1 cellular context compared by ENCODE assay signal in the genomic region with DNA sequence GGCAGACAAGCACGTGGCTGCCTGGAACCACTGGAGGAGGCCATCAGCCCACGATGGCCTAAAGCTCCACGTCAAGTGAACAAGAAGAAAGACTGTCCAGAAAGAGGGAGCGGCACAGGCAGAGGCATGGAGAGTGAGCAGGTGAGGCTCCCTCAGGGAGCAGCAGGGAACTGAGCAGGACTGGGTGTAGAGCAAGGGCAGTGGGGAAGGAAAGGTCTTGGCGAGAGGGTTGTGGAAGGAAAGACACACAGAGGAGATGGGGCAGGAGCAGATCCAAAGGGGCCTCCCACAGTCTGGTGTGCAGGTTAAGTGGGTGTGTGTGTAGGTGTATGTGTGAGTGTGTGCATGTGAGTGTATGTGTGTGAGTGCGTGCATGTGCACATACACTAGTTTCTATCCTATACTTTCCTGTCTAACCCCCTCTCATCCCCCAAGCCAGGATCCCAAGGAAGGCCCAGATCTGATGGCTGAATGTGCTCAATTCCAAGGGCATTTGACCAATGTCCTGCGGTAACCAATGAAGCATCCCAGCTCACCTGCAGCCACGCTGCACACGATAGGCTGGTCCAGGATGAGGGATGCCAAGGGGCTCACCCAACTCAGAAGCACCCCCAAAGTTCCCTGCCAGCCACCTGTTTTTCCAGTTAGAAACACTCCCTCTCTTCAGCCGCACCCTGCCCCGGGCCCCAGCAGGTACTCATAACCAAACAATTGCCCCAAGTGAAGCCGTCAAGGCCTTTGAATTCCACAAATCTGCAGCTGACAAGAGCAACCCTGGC.
TF ChIP-seq lines count a peak whose summit lies in the region.

No MANE protein-coding gene starts in this region.

TF ChIP-seq in HEK293, 187 proteins besides CTCF, POLR2A, EP300 and RAD21 (continued from another document):
- TF ChIP-seq, protein P1, sequence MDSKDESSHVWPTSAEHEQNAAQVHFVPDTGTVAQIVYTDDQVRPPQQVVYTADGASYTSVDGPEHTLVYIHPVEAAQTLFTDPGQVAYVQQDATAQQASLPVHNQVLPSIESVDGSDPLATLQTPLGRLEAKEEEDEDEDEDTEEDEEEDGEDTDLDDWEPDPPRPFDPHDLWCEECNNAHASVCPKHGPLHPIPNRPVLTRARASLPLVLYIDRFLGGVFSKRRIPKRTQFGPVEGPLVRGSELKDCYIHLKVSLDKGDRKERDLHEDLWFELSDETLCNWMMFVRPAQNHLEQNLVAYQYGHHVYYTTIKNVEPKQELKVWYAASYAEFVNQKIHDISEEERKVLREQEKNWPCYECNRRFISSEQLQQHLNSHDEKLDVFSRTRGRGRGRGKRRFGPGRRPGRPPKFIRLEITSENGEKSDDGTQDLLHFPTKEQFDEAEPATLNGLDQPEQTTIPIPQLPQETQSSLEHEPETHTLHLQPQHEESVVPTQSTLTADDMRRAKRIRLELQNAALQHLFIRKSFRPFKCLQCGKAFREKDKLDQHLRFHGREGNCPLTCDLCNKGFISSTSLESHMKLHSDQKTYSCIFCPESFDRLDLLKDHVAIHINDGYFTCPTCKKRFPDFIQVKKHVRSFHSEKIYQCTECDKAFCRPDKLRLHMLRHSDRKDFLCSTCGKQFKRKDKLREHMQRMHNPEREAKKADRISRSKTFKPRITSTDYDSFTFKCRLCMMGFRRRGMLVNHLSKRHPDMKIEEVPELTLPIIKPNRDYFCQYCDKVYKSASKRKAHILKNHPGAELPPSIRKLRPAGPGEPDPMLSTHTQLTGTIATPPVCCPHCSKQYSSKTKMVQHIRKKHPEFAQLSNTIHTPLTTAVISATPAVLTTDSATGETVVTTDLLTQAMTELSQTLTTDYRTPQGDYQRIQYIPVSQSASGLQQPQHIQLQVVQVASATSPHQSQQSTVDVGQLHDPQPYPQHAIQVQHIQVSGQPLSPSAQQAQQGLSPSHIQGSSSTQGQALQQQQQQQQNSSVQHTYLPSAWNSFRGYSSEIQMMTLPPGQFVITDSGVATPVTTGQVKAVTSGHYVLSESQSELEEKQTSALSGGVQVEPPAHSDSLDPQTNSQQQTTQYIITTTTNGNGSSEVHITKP (tag by site-specific recombination; IDR thresholded peaks at IDR 0.05): no peak
- no peak for TF ChIP-seq ZNF514 (tag by site-specific recombination; IDR thresholded peaks at IDR 0.05)
- no peak for TF ChIP-seq ZNF529 (tag by site-specific recombination; IDR thresholded peaks at IDR 0.05; ENCODE audit: insufficient replicate concordance)
- TF ChIP-seq ZNF585B (tag by site-specific recombination; IDR thresholded peaks at IDR 0.05): no peak
- no peak for TF ChIP-seq GFI1B (tag by site-specific recombination; IDR thresholded peaks at IDR 0.05)
- TF ChIP-seq, protein P2, sequence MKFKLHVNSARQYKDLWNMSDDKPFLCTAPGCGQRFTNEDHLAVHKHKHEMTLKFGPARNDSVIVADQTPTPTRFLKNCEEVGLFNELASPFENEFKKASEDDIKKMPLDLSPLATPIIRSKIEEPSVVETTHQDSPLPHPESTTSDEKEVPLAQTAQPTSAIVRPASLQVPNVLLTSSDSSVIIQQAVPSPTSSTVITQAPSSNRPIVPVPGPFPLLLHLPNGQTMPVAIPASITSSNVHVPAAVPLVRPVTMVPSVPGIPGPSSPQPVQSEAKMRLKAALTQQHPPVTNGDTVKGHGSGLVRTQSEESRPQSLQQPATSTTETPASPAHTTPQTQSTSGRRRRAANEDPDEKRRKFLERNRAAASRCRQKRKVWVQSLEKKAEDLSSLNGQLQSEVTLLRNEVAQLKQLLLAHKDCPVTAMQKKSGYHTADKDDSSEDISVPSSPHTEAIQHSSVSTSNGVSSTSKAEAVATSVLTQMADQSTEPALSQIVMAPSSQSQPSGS (tag by site-specific recombination; IDR thresholded peaks at IDR 0.05; ENCODE audit: low read depth): no peak
- TF ChIP-seq, protein P3, sequence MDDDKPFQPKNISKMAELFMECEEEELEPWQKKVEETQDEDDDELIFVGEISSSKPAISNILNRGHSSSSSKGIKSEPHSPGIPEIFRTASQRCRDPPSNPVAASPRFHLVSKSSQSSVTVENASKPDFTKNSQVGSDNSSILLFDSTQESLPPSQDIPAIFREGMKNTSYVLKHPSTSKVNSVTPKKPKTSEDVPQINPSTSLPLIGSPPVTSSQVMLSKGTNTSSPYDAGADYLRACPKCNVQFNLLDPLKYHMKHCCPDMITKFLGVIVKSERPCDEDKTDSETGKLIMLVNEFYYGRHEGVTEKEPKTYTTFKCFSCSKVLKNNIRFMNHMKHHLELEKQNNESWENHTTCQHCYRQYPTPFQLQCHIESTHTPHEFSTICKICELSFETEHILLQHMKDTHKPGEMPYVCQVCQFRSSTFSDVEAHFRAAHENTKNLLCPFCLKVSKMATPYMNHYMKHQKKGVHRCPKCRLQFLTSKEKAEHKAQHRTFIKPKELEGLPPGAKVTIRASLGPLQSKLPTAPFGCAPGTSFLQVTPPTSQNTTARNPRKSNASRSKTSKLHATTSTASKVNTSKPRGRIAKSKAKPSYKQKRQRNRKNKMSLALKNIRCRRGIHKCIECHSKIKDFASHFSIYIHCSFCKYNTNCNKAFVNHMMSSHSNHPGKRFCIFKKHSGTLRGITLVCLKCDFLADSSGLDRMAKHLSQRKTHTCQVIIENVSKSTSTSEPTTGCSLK (tag by site-specific recombination; IDR thresholded peaks at IDR 0.05): no peak
- peak; percentile 35 for TF ChIP-seq EGR2 (tag by site-specific recombination; IDR thresholded peaks at IDR 0.05; ENCODE audit: low read depth)
